In the genomic region with DNA sequence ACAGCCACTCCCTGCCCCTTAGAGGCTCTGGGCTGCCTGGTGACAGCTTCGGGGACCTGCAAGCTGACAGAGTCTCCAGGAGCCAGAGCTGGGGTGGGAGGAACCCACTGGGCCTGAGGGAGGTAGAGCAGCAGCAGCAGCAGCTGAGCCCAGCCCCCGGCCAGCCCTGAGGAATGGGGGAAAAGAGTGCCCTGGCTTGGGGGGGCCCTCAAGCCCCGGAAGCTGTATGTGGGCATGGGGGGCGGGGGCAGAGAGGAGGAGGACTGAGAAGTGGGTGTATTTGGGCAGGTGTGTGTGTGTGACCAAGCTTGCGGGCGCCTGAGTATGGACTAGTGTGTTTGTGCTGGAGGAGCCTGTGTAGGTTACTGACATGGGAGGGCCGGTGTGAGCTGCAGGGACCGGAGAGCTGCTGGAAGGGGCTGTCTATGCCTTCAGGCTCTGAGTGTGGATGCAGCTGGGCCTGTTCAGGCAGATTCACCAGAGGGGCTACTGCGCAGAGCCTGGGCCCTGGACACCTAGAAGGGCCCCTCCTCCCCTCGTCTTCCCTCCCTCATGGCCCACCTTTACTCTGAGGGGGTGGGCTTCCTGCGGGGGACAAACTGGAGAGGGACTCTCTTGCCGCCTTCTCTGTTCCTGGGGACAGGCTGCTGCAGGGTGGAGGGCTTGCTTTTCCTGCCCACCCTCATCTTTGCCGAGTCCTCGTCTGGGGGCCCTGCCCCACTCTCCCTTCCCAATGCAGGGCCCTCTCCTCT, we compare ENCODE assay signal across 17 cellular contexts. TPM values are rescaled to one million over a fixed set of nuclear protein-coding genes. Genes with fewer than 3 reads are reported as not detected.
A peak's percentile ranks its signal among the peaks of the same experiment; 100 is the strongest.
DNase-seq lines count a peak whose midpoint lies in the region; ATAC-seq and TF ChIP-seq lines count a peak whose summit lies in the region.
"Had no signal": no experiment of that assay in that cellular context is flagged by ENCODE, and none has a peak within 500 bp of the region (broad histone marks: within the 10 kb centered on the region; RNA-seq: fewer than 3 reads in every experiment).

No MANE protein-coding gene starts in this region.

- H3K4me2 ChIP-seq in GM23338: no peak overlapping the region

- H3K27me3 ChIP-seq in GM23338 (ENCODE audit: insufficient read depth): no peaks in the 10 kb centered on the region
- H3K27me3 ChIP-seq in RWPE2 (ENCODE audit: insufficient read depth, poor library complexity, severe bottlenecking): no peaks in the 10 kb centered on the region
- H3K27me3 ChIP-seq: Peyer's patch had no signal

- H3K4me3 Mint-ChIP-seq in GM23338: no peak overlapping the region
- H3K4me3 Mint-ChIP-seq in stimulated activated effector memory CD8-positive, alpha-beta T cell treated with anti-CD3 and anti-CD28 coated beads, Interleukin-12 subunit alpha, Interleukin-12 subunit beta, amount 100 ng/mL, for 72 hours: no peak overlapping the region
- H3K4me3 Mint-ChIP-seq in activated CD4-positive, alpha-beta T cell treated with anti-CD3 and anti-CD28 coated beads, Interleukin-2, amount 10 ng/mL, durations not matched to agents 24 days and 14 days: no peak overlapping the region
- H3K4me3 Mint-ChIP-seq: neural crest cell had no signal

- intact Hi-C loops in left colon (cut with DNase I, micrococcal nuclease): no loop called here
- intact Hi-C loops in activated CD4-positive, alpha-beta T cell treated with anti-CD3 and anti-CD28 coated beads, Interleukin-2, amount 10 ng/mL, durations not matched to agents 24 days and 14 days (cut with micrococcal nuclease): no loop called here

- no peaks in the 10 kb centered on the region for H3F3A ChIP-seq in GM23338 (replicated peaks; ENCODE audit: low read depth)

- no peak for TF ChIP-seq CTCF in GM23338 (conservative IDR thresholded peaks at IDR 0.05; ENCODE audit: low read depth in 2 of 2)
- TF ChIP-seq CTCF in RWPE2 (IDR thresholded peaks at IDR 0.05; ENCODE audit: poor library complexity, severe bottlenecking): no peak

- H3K36me3 ChIP-seq in GM23338 (ENCODE audit: insufficient read depth): no peaks in the 10 kb centered on the region
- no peaks in the 10 kb centered on the region for H3K36me3 ChIP-seq in RWPE2 (ENCODE audit: low read depth)
- H3K36me3 ChIP-seq: Peyer's patch had no signal

- peaks cover 10% of the 10 kb centered on the region for H3K27me3 Mint-ChIP-seq in GM23338 (ENCODE audit: insufficient read depth, low read depth, poor library complexity)
- H3K27me3 Mint-ChIP-seq in activated CD4-positive, alpha-beta T cell treated with anti-CD3 and anti-CD28 coated beads, Interleukin-2, amount 10 ng/mL, durations not matched to agents 24 days and 14 days: no peaks in the 10 kb centered on the region

- no peak overlapping the region for H3K27ac ChIP-seq in GM23338 (ENCODE audit: low read depth)
- H3K27ac ChIP-seq in RWPE2 (ENCODE audit: poor library complexity, severe bottlenecking): peak overlapping the region; percentile 65
- H3K27ac ChIP-seq: Peyer's patch had no signal

- no peaks in the 10 kb centered on the region for H3K9me3 ChIP-seq in RWPE2 (ENCODE audit: severe bottlenecking)
- H3K9me3 ChIP-seq: Peyer's patch had no signal

- peaks cover 12% of the 10 kb centered on the region; the same call in 1 of the 2 replicates for H3K79me2 ChIP-seq in GM23338 (replicated peaks; ENCODE audit: insufficient read depth)

- H3K4me1 ChIP-seq in GM23338 (ENCODE audit: insufficient read depth) (no peaks in the 10 kb centered on the region), RWPE2 (ENCODE audit: insufficient read depth, poor library complexity, severe bottlenecking) (peaks cover 30% of the 10 kb centered on the region)
- H3K4me1 ChIP-seq: Peyer's patch had no signal

- H3K4me3 ChIP-seq in GM23338 (no peak overlapping the region), RWPE2 (ENCODE audit: severe bottlenecking) (no peak overlapping the region)
- H3K4me3 ChIP-seq: Peyer's patch had no signal

- no peaks in the 10 kb centered on the region for H3K36me3 Mint-ChIP-seq in GM23338 (ENCODE audit: low read depth)
- H3K36me3 Mint-ChIP-seq in stimulated activated effector memory CD8-positive, alpha-beta T cell treated with anti-CD3 and anti-CD28 coated beads, Interleukin-12 subunit alpha, Interleukin-12 subunit beta, amount 100 ng/mL, for 72 hours: no peaks in the 10 kb centered on the region
- H3K36me3 Mint-ChIP-seq in activated CD4-positive, alpha-beta T cell treated with anti-CD3 and anti-CD28 coated beads, Interleukin-2, amount 10 ng/mL, durations not matched to agents 24 days and 14 days (ENCODE audit: low read depth): no peaks in the 10 kb centered on the region

- DNase-seq in GM23338 (ENCODE audit: low spot score) (no peak), RWPE2 (ENCODE audit: low spot score) (no peak), left colon (no peak), GM03348 (ENCODE audit: low spot score) (no peak)
- DNase-seq in stimulated activated effector memory CD8-positive, alpha-beta T cell treated with anti-CD3 and anti-CD28 coated beads, Interleukin-12 subunit alpha, Interleukin-12 subunit beta, amount 100 ng/mL, for 72 hours (ENCODE audit: low spot score in 2 of 2): no peak
- DNase-seq in activated CD4-positive, alpha-beta T cell treated with anti-CD3 and anti-CD28 coated beads, Interleukin-2, amount 10 ng/mL, durations not matched to agents 24 days and 14 days: no peak
- DNase-seq: activated CD4-positive, alpha-beta T cell treated with anti-CD3 and anti-CD28 coated beads for 48 hours; activated gamma-delta T cell treated with Interleukin-2 at 50 U/mL for 16 hours; cerebellar nuclear complex; mesendoderm; NCI-H1436; NCI-H774; Peyer's patch; stimulated activated CD4-positive, alpha-beta T cell treated with anti-CD3 and anti-CD28 coated beads, Interleukin-15, amount 100 ng/mL, for 24 hours; stimulated activated naive CD4-positive, alpha-beta T cell had no signal

- no peaks in the 10 kb centered on the region for H3K9me2 ChIP-seq in GM23338 (ENCODE audit: insufficient read depth)

- H3K9me3 Mint-ChIP-seq in GM23338: no peaks in the 10 kb centered on the region; the same call in 2 of the 3 replicates
- H3K9me3 Mint-ChIP-seq in stimulated activated effector memory CD8-positive, alpha-beta T cell treated with anti-CD3 and anti-CD28 coated beads, Interleukin-12 subunit alpha, Interleukin-12 subunit beta, amount 100 ng/mL, for 72 hours: no peaks in the 10 kb centered on the region
- H3K9me3 Mint-ChIP-seq in activated CD4-positive, alpha-beta T cell treated with anti-CD3 and anti-CD28 coated beads, Interleukin-2, amount 10 ng/mL, durations not matched to agents 24 days and 14 days: no peaks in the 10 kb centered on the region
- H3K9me3 Mint-ChIP-seq: neural crest cell had no signal

- H2AFZ ChIP-seq in GM23338: no peak overlapping the region

- H3K4me1 Mint-ChIP-seq in GM23338: peaks cover 15% of the 10 kb centered on the region
- H3K4me1 Mint-ChIP-seq in stimulated activated effector memory CD8-positive, alpha-beta T cell treated with anti-CD3 and anti-CD28 coated beads, Interleukin-12 subunit alpha, Interleukin-12 subunit beta, amount 100 ng/mL, for 72 hours: peaks cover 12% of the 10 kb centered on the region
- H3K4me1 Mint-ChIP-seq in activated CD4-positive, alpha-beta T cell treated with anti-CD3 and anti-CD28 coated beads, Interleukin-2, amount 10 ng/mL, durations not matched to agents 24 days and 14 days: peaks cover 5% of the 10 kb centered on the region

- ATAC-seq in GM23338 (peak; percentile 48), RWPE2 (ENCODE audit: low read depth) (no peak), left colon (peak; percentile 16), GM19455 (IDR thresholded peaks at IDR 0.05; ENCODE audit: unreplicated experiment) (no peak)
- peak; percentile 4 for ATAC-seq in stimulated activated effector memory CD8-positive, alpha-beta T cell treated with anti-CD3 and anti-CD28 coated beads, Interleukin-12 subunit alpha, Interleukin-12 subunit beta, amount 100 ng/mL, for 72 hours

- peak overlapping the region; percentile 67; the same call in 1 of the 2 replicates for H3K27ac Mint-ChIP-seq in GM23338
- H3K27ac Mint-ChIP-seq in stimulated activated effector memory CD8-positive, alpha-beta T cell treated with anti-CD3 and anti-CD28 coated beads, Interleukin-12 subunit alpha, Interleukin-12 subunit beta, amount 100 ng/mL, for 72 hours: no peak overlapping the region
- H3K27ac Mint-ChIP-seq in activated CD4-positive, alpha-beta T cell treated with anti-CD3 and anti-CD28 coated beads, Interleukin-2, amount 10 ng/mL, durations not matched to agents 24 days and 14 days: no peak overlapping the region

- H4K20me1 ChIP-seq in GM23338 (replicated peaks; ENCODE audit: insufficient read depth): 0 out of 2 replicates have a peak, but pooled peaks cover 3% of the 10 kb centered on the region

TF ChIP-seq in GM23338, 12 proteins besides CTCF, POLR2A, EP300 and RAD21 (continues in another document):
- no peak for TF ChIP-seq ZNF331 (CRISPR knock-in tag; IDR thresholded peaks at IDR 0.05; ENCODE audit: low read depth)
- TF ChIP-seq STAT1 (IDR thresholded peaks at IDR 0.05; ENCODE audit: unreplicated experiment): no peak
- TF ChIP-seq, protein P1, sequence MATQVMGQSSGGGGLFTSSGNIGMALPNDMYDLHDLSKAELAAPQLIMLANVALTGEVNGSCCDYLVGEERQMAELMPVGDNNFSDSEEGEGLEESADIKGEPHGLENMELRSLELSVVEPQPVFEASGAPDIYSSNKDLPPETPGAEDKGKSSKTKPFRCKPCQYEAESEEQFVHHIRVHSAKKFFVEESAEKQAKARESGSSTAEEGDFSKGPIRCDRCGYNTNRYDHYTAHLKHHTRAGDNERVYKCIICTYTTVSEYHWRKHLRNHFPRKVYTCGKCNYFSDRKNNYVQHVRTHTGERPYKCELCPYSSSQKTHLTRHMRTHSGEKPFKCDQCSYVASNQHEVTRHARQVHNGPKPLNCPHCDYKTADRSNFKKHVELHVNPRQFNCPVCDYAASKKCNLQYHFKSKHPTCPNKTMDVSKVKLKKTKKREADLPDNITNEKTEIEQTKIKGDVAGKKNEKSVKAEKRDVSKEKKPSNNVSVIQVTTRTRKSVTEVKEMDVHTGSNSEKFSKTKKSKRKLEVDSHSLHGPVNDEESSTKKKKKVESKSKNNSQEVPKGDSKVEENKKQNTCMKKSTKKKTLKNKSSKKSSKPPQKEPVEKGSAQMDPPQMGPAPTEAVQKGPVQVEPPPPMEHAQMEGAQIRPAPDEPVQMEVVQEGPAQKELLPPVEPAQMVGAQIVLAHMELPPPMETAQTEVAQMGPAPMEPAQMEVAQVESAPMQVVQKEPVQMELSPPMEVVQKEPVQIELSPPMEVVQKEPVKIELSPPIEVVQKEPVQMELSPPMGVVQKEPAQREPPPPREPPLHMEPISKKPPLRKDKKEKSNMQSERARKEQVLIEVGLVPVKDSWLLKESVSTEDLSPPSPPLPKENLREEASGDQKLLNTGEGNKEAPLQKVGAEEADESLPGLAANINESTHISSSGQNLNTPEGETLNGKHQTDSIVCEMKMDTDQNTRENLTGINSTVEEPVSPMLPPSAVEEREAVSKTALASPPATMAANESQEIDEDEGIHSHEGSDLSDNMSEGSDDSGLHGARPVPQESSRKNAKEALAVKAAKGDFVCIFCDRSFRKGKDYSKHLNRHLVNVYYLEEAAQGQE (IDR thresholded peaks at IDR 0.05; ENCODE audit: unreplicated experiment): no peak

RNA-seq across cellular contexts. Expression of gene ST3GAL4, which starts 28.0 kb away (rescaled TPM):
- 16.6 and 28.0 TPM in 2 replicates for total RNA-seq in GM23338 (2014; rRNA removed; shearing (Covaris generic))
- 10.1 and 10.8 TPM in 2 replicates for polyA plus RNA-seq in GM23338 (2016; fragmentation: Nextera tagmentation; extraction: Ambion mirVana)
- 100 to 1,000 TPM; 181 to 536 TPM for total RNA-seq in left colon
- total RNA-seq in activated CD4-positive, alpha-beta T cell treated with anti-CD3 and anti-CD28 coated beads, Interleukin-2, amount 10 ng/mL, durations not matched to agents 24 days and 14 days: 12.3 and 13.3 TPM in 2 replicates

Comparison
In these comparisons a context has a peak if more than half of its experiments do, and no peak if none do; other contexts are left out.
1. ATAC-seq: peak in GM23338 (single experiment), left colon (single experiment) and stimulated activated effector memory CD8-positive, alpha-beta T cell treated with anti-CD3 and anti-CD28 coated beads, Interleukin-12 subunit alpha, Interleukin-12 subunit beta, amount 100 ng/mL, for 72 hours (single experiment); none in RWPE2 (single experiment) and GM19455 (single experiment).